Comparison of ENCODE assay signal across 18 cellular contexts in the genomic region with DNA sequence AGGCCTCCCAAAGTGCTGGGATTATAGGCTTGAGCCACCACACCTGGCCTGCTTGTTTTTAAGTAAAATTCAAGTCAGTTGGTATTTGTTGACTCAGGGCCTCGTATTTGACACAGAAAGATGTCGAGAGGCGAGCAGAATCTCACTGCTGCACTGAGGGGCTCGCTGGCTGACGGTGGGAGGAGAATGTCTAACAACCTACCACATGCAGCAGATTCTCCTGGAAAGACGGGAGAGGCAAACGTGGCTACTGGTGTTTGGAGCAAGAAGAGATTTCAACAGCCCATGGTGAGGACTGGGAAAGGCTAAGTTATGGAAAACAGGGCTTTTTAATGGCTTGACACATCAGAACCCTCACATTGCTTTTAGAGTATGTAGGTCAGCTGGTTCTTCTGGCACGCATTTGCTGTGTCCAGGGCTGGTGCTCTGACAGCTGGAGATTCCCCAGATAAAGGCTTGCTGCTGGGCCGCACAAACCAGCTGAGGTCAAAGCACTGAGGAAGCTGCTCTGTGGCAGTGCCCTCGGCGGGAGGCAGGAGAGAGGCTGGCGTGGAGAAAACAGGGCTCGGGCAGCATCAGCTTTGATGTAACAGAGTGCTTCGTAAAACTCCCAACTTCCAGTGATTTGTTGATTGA.
DNase-seq lines count a peak whose midpoint lies in the region; ATAC-seq, FAIRE-seq and TF ChIP-seq lines count a peak whose summit lies in the region.
"Had no signal": no experiment of that assay in that cellular context is flagged by ENCODE, and none has a peak within 500 bp of the region (broad histone marks: within the 10 kb centered on the region; RNA-seq: fewer than 3 reads in every experiment).

No MANE protein-coding gene starts in this region.

- H3K27me3 ChIP-seq in astrocyte (ENCODE audit: insufficient read depth, low read length), result no peaks in the 10 kb centered on the region
- no peaks in the 10 kb centered on the region for H3K27me3 ChIP-seq in liver (ENCODE audit: control insufficient read depth in 4 of 4, insufficient read depth in 4 of 4, low read length in 3 of 4)
- no peaks in the 10 kb centered on the region for H3K27me3 ChIP-seq in sigmoid colon

- H3K36me3 Mint-ChIP-seq in HFFc6 (ENCODE audit: low read depth) (0 out of 2 replicates have a peak, but pooled peaks cover 11% of the 10 kb centered on the region), astrocyte (ENCODE audit: low read depth, unreplicated experiment) (no peaks in the 10 kb centered on the region)
- H3K36me3 Mint-ChIP-seq: activated naive CD8-positive, alpha-beta T cell treated with anti-CD3 and anti-CD28 coated beads, Interleukin-2, amount 10 ng/mL, durations not matched to agents 7 days and 5 days; CD8-positive, alpha-beta T cell had no signal

- H3K27me3 Mint-ChIP-seq in HFFc6 (ENCODE audit: insufficient read depth) (peaks cover 5% of the 10 kb centered on the region), astrocyte (ENCODE audit: low read depth, unreplicated experiment) (peaks cover 19% of the 10 kb centered on the region)
- H3K27me3 Mint-ChIP-seq: activated naive CD8-positive, alpha-beta T cell treated with anti-CD3 and anti-CD28 coated beads, Interleukin-2, amount 10 ng/mL, durations not matched to agents 7 days and 5 days; dendritic cell treated with granulocyte-macrophage colony-stimulating factor and Interleukin-4, amounts not matched to agents 40 ng/mL and 50 ng/mL, for 4 days had no signal

- no peak overlapping the region for H3K4me2 ChIP-seq in astrocyte (ENCODE audit: low read length)

- no peaks in the 10 kb centered on the region for H3K79me2 ChIP-seq in astrocyte (ENCODE audit: insufficient read depth, low read length)

- peak; percentile 13 for DNase-seq in HFFc6
- DNase-seq in astrocyte (ENCODE audit: low read depth), result peak; percentile 34
- DNase-seq in sigmoid colon, result peak; percentile 92
- no peak for DNase-seq in NCI-H1436 (lab: John Stamatoyannopoulos, UW)
- DNase-seq in left lobe of liver (ENCODE audit: low spot score), result no peak
- no peak for DNase-seq in DMS 273 (lab: John Stamatoyannopoulos, UW; ENCODE audit: unreplicated experiment)
- DNase-seq: activated naive CD8-positive, alpha-beta T cell treated with anti-CD3 and anti-CD28 coated beads, Interleukin-2, amount 10 ng/mL, durations not matched to agents 7 days and 5 days; left ventricle myocardium inferior; NCI-H1048; NCI-H526; psoas muscle; stimulated activated CD4-positive, alpha-beta T cell treated with anti-CD3 and anti-CD28 coated beads, Interleukin-4, amount 100 ng/mL, for 4 hours; stimulated activated naive CD8-positive, alpha-beta T cell treated with anti-CD3 and anti-CD28 coated beads, Interleukin-15, amount 100 ng/mL, for 72 hours had no signal

- H4K20me1 ChIP-seq in astrocyte (ENCODE audit: insufficient read depth, low read length), result no peaks in the 10 kb centered on the region

- peak; percentile 8 to 75 for TF ChIP-seq RAD21 in liver (IDR thresholded peaks at IDR 0.05)

- H3K27ac ChIP-seq in astrocyte (ENCODE audit: low read depth, low read length) (no peak overlapping the region), liver (ENCODE audit: low read depth in 1 of 2, low read length in 2 of 2) (no peak overlapping the region), sigmoid colon (peak overlapping the region; percentile 32 to 86 (median 80))
- H3K27ac ChIP-seq: left ventricle myocardium inferior, psoas muscle had no signal

- H3K4me1 ChIP-seq in astrocyte (ENCODE audit: insufficient read depth, low read length), result peaks cover 5% of the 10 kb centered on the region
- H3K4me1 ChIP-seq in liver (ENCODE audit: control insufficient read depth in 4 of 4, insufficient read depth in 4 of 4, low read length in 3 of 4), result peaks cover 0 to 3% (median 1%) of the 10 kb centered on the region in 4 donors
- H3K4me1 ChIP-seq in sigmoid colon, result peaks cover 0 to 59% (median 39%) of the 10 kb centered on the region in 4 donors
- H3K4me1 ChIP-seq: left ventricle myocardium inferior, psoas muscle had no signal

- WGBS in liver, result 68% methylated on average over 14 of the region's 14 CpGs
- 66 to 84% methylated on average over 14 of the region's 14 CpGs for WGBS in sigmoid colon, 2 donors

- H3K36me3 ChIP-seq in astrocyte (ENCODE audit: insufficient read depth, low read length) (no peaks in the 10 kb centered on the region), liver (ENCODE audit: control insufficient read depth in 4 of 4, insufficient read depth in 3 of 4, low read depth in 1 of 4, low read length in 3 of 4) (no peaks in the 10 kb centered on the region), sigmoid colon (no peaks in the 10 kb centered on the region)
- H3K36me3 ChIP-seq: left ventricle myocardium inferior had no signal

- no peak for TF ChIP-seq POLR2A in sigmoid colon (IDR thresholded peaks at IDR 0.05)

- H2AFZ ChIP-seq in astrocyte (ENCODE audit: low read depth, low read length), result no peak overlapping the region

- FAIRE-seq in astrocyte (lab: Jason Lieb, UNC), result no peak

- H3K4me3 Mint-ChIP-seq in HFFc6 (no peak overlapping the region), astrocyte (ENCODE audit: unreplicated experiment) (no peak overlapping the region)
- H3K4me3 Mint-ChIP-seq: activated naive CD8-positive, alpha-beta T cell treated with anti-CD3 and anti-CD28 coated beads, Interleukin-2, amount 10 ng/mL, durations not matched to agents 7 days and 5 days; CD8-positive, alpha-beta T cell; dendritic cell treated with granulocyte-macrophage colony-stimulating factor and Interleukin-4, amounts not matched to agents 40 ng/mL and 50 ng/mL, for 4 days; stimulated activated naive CD8-positive, alpha-beta T cell treated with anti-CD3 and anti-CD28 coated beads, Interleukin-15, amount 100 ng/mL, for 72 hours had no signal

- H3K9me3 ChIP-seq in astrocyte (ENCODE audit: insufficient read depth, low read depth, low read length) (peaks cover 2% of the 10 kb centered on the region), liver (ENCODE audit: control insufficient read depth in 4 of 4, low read length in 3 of 4) (no peaks in the 10 kb centered on the region), sigmoid colon (no peaks in the 10 kb centered on the region)
- H3K9me3 ChIP-seq: left ventricle myocardium inferior, psoas muscle had no signal

- ATAC-seq in HG02588 (IDR thresholded peaks at IDR 0.05; ENCODE audit: unreplicated experiment) (no peak), left lobe of liver (no peak)
- ATAC-seq: CD8-positive, alpha-beta T cell; Right ventricle myocardium inferior; stimulated activated naive CD8-positive, alpha-beta T cell treated with anti-CD3 and anti-CD28 coated beads, Interleukin-15, amount 100 ng/mL, for 72 hours had no signal

- H3K9me3 Mint-ChIP-seq in HFFc6 (peaks cover 18% of the 10 kb centered on the region), astrocyte (ENCODE audit: unreplicated experiment) (peaks cover 6% of the 10 kb centered on the region)

- intact Hi-C loops in sigmoid colon (cut with DNase I), result loop anchor here (5.0 kb wide), 1 partner anchor 474 kb away; no protein-coding TSS in a partner anchor

- peak in 3 of 4 donors; percentile 22 to 85 (median 75) for TF ChIP-seq EP300 in sigmoid colon (IDR thresholded peaks at IDR 0.05)

- no peak overlapping the region for H3K4me3 ChIP-seq in astrocyte (ENCODE audit: insufficient read depth, low read depth, low read length)
- H3K4me3 ChIP-seq in liver (ENCODE audit: low read depth in 1 of 3, low read length in 3 of 3), result no peak overlapping the region
- H3K4me3 ChIP-seq in sigmoid colon, result no peak overlapping the region
- H3K4me3 ChIP-seq: left ventricle myocardium inferior, psoas muscle had no signal

- no peak for TF ChIP-seq CTCF in HFFc6 (IDR thresholded peaks at IDR 0.05)
- TF ChIP-seq CTCF in astrocyte (IDR thresholded peaks at IDR 0.05; ENCODE audit: insufficient read depth, low read depth, low read length), result no peak
- TF ChIP-seq CTCF in liver (IDR thresholded peaks at IDR 0.05; ENCODE audit: low read depth, low read length, missing input control), result no peak
- peak in 1 of 4 experiments; percentile 19 for TF ChIP-seq CTCF in sigmoid colon (IDR thresholded peaks at IDR 0.05)

- H3K27ac Mint-ChIP-seq in HFFc6, result no peak overlapping the region
- H3K27ac Mint-ChIP-seq in astrocyte (ENCODE audit: unreplicated experiment), result no peak overlapping the region
- H3K27ac Mint-ChIP-seq: activated naive CD8-positive, alpha-beta T cell treated with anti-CD3 and anti-CD28 coated beads, Interleukin-2, amount 10 ng/mL, durations not matched to agents 7 days and 5 days; CD8-positive, alpha-beta T cell; dendritic cell treated with granulocyte-macrophage colony-stimulating factor and Interleukin-4, amounts not matched to agents 40 ng/mL and 50 ng/mL, for 4 days; stimulated activated naive CD8-positive, alpha-beta T cell treated with anti-CD3 and anti-CD28 coated beads, Interleukin-15, amount 100 ng/mL, for 72 hours had no signal

- no peak overlapping the region for H3K9ac ChIP-seq in astrocyte (ENCODE audit: low read length)
- no peak overlapping the region for H3K9ac ChIP-seq in liver (ENCODE audit: low read depth in 1 of 2, low read length in 2 of 2)

- H3K4me1 Mint-ChIP-seq in HFFc6 (ENCODE audit: low read depth), result peaks cover 5% of the 10 kb centered on the region
- H3K4me1 Mint-ChIP-seq in astrocyte (ENCODE audit: low read depth, unreplicated experiment), result peaks cover 7% of the 10 kb centered on the region
- H3K4me1 Mint-ChIP-seq: activated naive CD8-positive, alpha-beta T cell treated with anti-CD3 and anti-CD28 coated beads, Interleukin-2, amount 10 ng/mL, durations not matched to agents 7 days and 5 days had no signal

TF ChIP-seq in liver, 16 proteins besides CTCF, POLR2A, EP300 and RAD21 (continues in another document):
- TF ChIP-seq FOXA1 (IDR thresholded peaks at IDR 0.05) (no peak), TAF1 (conservative IDR thresholded peaks at IDR 0.05) (no peak), YY1 (IDR thresholded peaks at IDR 0.05) (peak; percentile 23), RXRA (IDR thresholded peaks at IDR 0.05) (peak; percentile 62 to 85), SP1 (IDR thresholded peaks at IDR 0.05) (peak; percentile 56), FOXA2 (IDR thresholded peaks at IDR 0.05) (no peak)
- TF ChIP-seq, protein P1, sequence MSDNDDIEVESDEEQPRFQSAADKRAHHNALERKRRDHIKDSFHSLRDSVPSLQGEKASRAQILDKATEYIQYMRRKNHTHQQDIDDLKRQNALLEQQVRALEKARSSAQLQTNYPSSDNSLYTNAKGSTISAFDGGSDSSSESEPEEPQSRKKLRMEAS (IDR thresholded peaks at IDR 0.05), result no peak

Comparison
In these comparisons a context has a peak if more than half of its experiments do, and no peak if none do; other contexts are left out.
1. DNase-seq: peak in HFFc6 (single experiment), astrocyte (single experiment) and sigmoid colon (single experiment); none in NCI-H1436 (single experiment), left lobe of liver (single experiment) and DMS 273 (single experiment).
2. H3K27ac ChIP-seq: peak in sigmoid colon (4 of 4); none in astrocyte (single experiment) and liver (0 of 2).